26 cellular contexts compared by ENCODE assay signal in genomic region chr11:69504127-69504526, GRCh38. TPM values are rescaled to one million over a fixed set of nuclear protein-coding genes. Genes with fewer than 3 reads are reported as not detected.
A peak's percentile ranks its signal among the peaks of the same experiment; 100 is the strongest.
DNase-seq lines count a peak whose midpoint lies in the region; ATAC-seq and TF ChIP-seq lines count a peak whose summit lies in the region.
"Had no signal": no experiment of that assay in that cellular context is flagged by ENCODE, and none has a peak within 500 bp of the region (broad histone marks: within the 10 kb centered on the region; RNA-seq: fewer than 3 reads in every experiment).

No MANE protein-coding gene starts in this region.

- H3K4me3 Mint-ChIP-seq in central memory CD8-positive, alpha-beta T cell, result no peak overlapping the region
- H3K4me3 Mint-ChIP-seq in T-cell, result no peak overlapping the region
- no peak overlapping the region for H3K4me3 Mint-ChIP-seq in effector memory CD8-positive, alpha-beta T cell
- H3K4me3 Mint-ChIP-seq: CD14-positive monocyte; CD4-positive, alpha-beta T cell; CD8-positive, alpha-beta memory T cell; GM23338; HFFc6 had no signal

- no peak for TF ChIP-seq POLR2A in sigmoid colon (IDR thresholded peaks at IDR 0.05)

- H3K27me3 Mint-ChIP-seq in central memory CD8-positive, alpha-beta T cell, result peaks cover 51% of the 10 kb centered on the region
- H3K27me3 Mint-ChIP-seq in T-cell, result peaks cover 6 to 28% of the 10 kb centered on the region in 2 donors
- H3K27me3 Mint-ChIP-seq in effector memory CD8-positive, alpha-beta T cell, result peaks cover 18 to 53% of the 10 kb centered on the region in 2 donors

- H3K36me3 Mint-ChIP-seq in central memory CD8-positive, alpha-beta T cell (ENCODE audit: insufficient read depth), result no peaks in the 10 kb centered on the region
- no peaks in the 10 kb centered on the region for H3K36me3 Mint-ChIP-seq in T-cell
- H3K36me3 Mint-ChIP-seq in effector memory CD8-positive, alpha-beta T cell (ENCODE audit: insufficient read depth), result no peaks in the 10 kb centered on the region
- H3K36me3 Mint-ChIP-seq: CD14-positive monocyte; CD8-positive, alpha-beta memory T cell had no signal

- H3K9me3 ChIP-seq in left lung (no peaks in the 10 kb centered on the region), sigmoid colon (no peaks in the 10 kb centered on the region)
- H3K9me3 ChIP-seq: BE2C, HAP-1 had no signal

- CTCF ChIA-PET in T-cell (lab: Charles Lee), result no interaction called here

- no peaks in the 10 kb centered on the region for H3K4me1 Mint-ChIP-seq in central memory CD8-positive, alpha-beta T cell
- peaks cover 4 to 11% (median 4%) of the 10 kb centered on the region in 3 donors for H3K4me1 Mint-ChIP-seq in T-cell
- H3K4me1 Mint-ChIP-seq in effector memory CD8-positive, alpha-beta T cell (ENCODE audit: low read depth in 2 of 2), result peaks cover 3 to 6% of the 10 kb centered on the region in 2 donors
- H3K4me1 Mint-ChIP-seq: GM23338 had no signal

- no peaks in the 10 kb centered on the region for H3K9me3 Mint-ChIP-seq in central memory CD8-positive, alpha-beta T cell
- peaks cover 0 to 6% (median 4%) of the 10 kb centered on the region in 3 donors for H3K9me3 Mint-ChIP-seq in T-cell
- H3K9me3 Mint-ChIP-seq in effector memory CD8-positive, alpha-beta T cell, result no peaks in the 10 kb centered on the region

- H3K27ac Mint-ChIP-seq in central memory CD8-positive, alpha-beta T cell (ENCODE audit: low read depth), result peak overlapping the region; percentile 75
- H3K27ac Mint-ChIP-seq in T-cell, result no peak overlapping the region
- H3K27ac Mint-ChIP-seq in effector memory CD8-positive, alpha-beta T cell, result no peak overlapping the region
- H3K27ac Mint-ChIP-seq: CD14-positive monocyte; CD4-positive, alpha-beta T cell; CD8-positive, alpha-beta memory T cell; GM23338; HFFc6 had no signal

- TF ChIP-seq CTCF in left lung (IDR thresholded peaks at IDR 0.05) (no peak), sigmoid colon (IDR thresholded peaks at IDR 0.05) (no peak)

- no peaks in the 10 kb centered on the region for H3K27me3 ChIP-seq in H7 (ENCODE audit: control insufficient read depth, insufficient read depth, low read length)
- H3K27me3 ChIP-seq in left lung, result no peaks in the 10 kb centered on the region
- H3K27me3 ChIP-seq in sigmoid colon, result no peaks in the 10 kb centered on the region
- H3K27me3 ChIP-seq: BE2C; BLaER1 treated with 17β-estradiol and CSF1 and Interleukin-3, amounts not matched to agents 10 nM and 100 nM had no signal

- no peaks in the 10 kb centered on the region for H3K4me1 ChIP-seq in left lung
- H3K4me1 ChIP-seq in sigmoid colon, result peaks cover 0 to 12% (median 0%) of the 10 kb centered on the region in 4 donors
- H3K4me1 ChIP-seq: BE2C, HAP-1 had no signal

- H3K27ac ChIP-seq in left lung (no peak overlapping the region), sigmoid colon (no peak overlapping the region)
- H3K27ac ChIP-seq: A549; BLaER1 treated with 17β-estradiol and CSF1 and Interleukin-3, amounts not matched to agents 10 nM and 100 nM had no signal

- no peak overlapping the region for H3K4me3 ChIP-seq in H7 (ENCODE audit: insufficient read depth, low read depth, low read length)
- H3K4me3 ChIP-seq in left lung, result no peak overlapping the region
- H3K4me3 ChIP-seq in sigmoid colon, result no peak overlapping the region
- H3K4me3 ChIP-seq: A549; BLaER1 treated with 17β-estradiol and CSF1 and Interleukin-3, amounts not matched to agents 10 nM and 100 nM; GM12878; GM23338; HAP-1 had no signal

- DNase-seq in H7 (peak; percentile 32), left lung (peak; percentile 25 to 50), sigmoid colon (peak; percentile 35), T-cell (no peak)
- no peak for DNase-seq in central memory CD8-positive, alpha-beta T cell (ENCODE audit: low spot score in 2 of 2)
- no peak for DNase-seq in stimulated activated naive CD4-positive, alpha-beta T cell treated with Interleukin-2 at 50 U/mL for 16 hours (lab: John Stamatoyannopoulos, UW)
- no peak for DNase-seq in effector memory CD8-positive, alpha-beta T cell
- DNase-seq: 8988T; ACHN; AML-193; BE2C; CD4-positive, alpha-beta T cell; DMS 273 treated with DMSO at 0.1 percent for 48 hours; DMS79; EL; GDM1; HFFc6 had no signal

- intact Hi-C loops in left lung (cut with DNase I), result no loop called here
- intact Hi-C loops in sigmoid colon (cut with DNase I), result no loop called here

- H3K36me3 ChIP-seq in H7 (replicated peaks; ENCODE audit: control insufficient read depth, insufficient read depth, low read length) (no peaks in the 10 kb centered on the region), left lung (no peaks in the 10 kb centered on the region), sigmoid colon (no peaks in the 10 kb centered on the region)
- H3K36me3 ChIP-seq: BE2C; BLaER1 treated with 17β-estradiol and CSF1 and Interleukin-3, amounts not matched to agents 10 nM and 100 nM; HAP-1 had no signal

- ATAC-seq in central memory CD8-positive, alpha-beta T cell (replicated peaks; ENCODE audit: extremely low read depth, poor library complexity, severe bottlenecking), result no peak
- no peak for ATAC-seq in left lung
- ATAC-seq in GM21390 (IDR thresholded peaks at IDR 0.05; ENCODE audit: unreplicated experiment), result no peak
- ATAC-seq in T-cell (replicated peaks in 1 of 4), result no peak
- no peak for ATAC-seq in effector memory CD8-positive, alpha-beta T cell (replicated peaks)
- ATAC-seq: A549, GM12878, GM23338 had no signal

- POLR2A ChIA-PET in T-cell (lab: Charles Lee), result no interaction called here

- 87 to 94% methylated on average over 9 of the region's 9 CpGs for WGBS in sigmoid colon, 2 donors

- no peak for TF ChIP-seq EP300 in sigmoid colon (IDR thresholded peaks at IDR 0.05)

RNA-seq across cellular contexts. Expression of gene LINC01488, which starts 22.7 kb away (rescaled TPM):
- total RNA-seq in H7 (2014; rRNA removed; shearing (Covaris generic)), result not detected in 2 replicates
- total RNA-seq in left lung (not detected), sigmoid colon (under 1 TPM in 1 of 4 donors, not detected in 3; 0.36 TPM), T-cell (not detected)
- polyA plus RNA-seq in sigmoid colon, result not detected
- total RNA-seq: CD4-positive, alpha-beta T cell; CD8-positive, alpha-beta memory T cell; GM12878; GM23338; H4; HFFc6 had no signal
- polyA plus RNA-seq: CD14-positive monocyte; CD8-positive, alpha-beta memory T cell; GM12878; GM23338 had no signal

Comparison
In these comparisons a context has a peak if more than half of its experiments do, and no peak if none do; other contexts are left out.
1. DNase-seq: peak in H7 (single experiment), left lung (2 of 2) and sigmoid colon (single experiment); none in central memory CD8-positive, alpha-beta T cell (0 of 2), stimulated activated naive CD4-positive, alpha-beta T cell treated with Interleukin-2 at 50 U/mL for 16 hours (single experiment), T-cell (0 of 34) and effector memory CD8-positive, alpha-beta T cell (0 of 3).